12 cellular contexts compared by ENCODE assay signal in genomic region chr17:29117440-29117753, GRCh38.
DNase-seq lines count a peak whose midpoint lies in the region; ATAC-seq, FAIRE-seq and TF ChIP-seq lines count a peak whose summit lies in the region.
"Had no signal": no experiment of that assay in that cellular context is flagged by ENCODE, and none has a peak within 500 bp of the region (broad histone marks: within the 10 kb centered on the region; RNA-seq: fewer than 3 reads in every experiment).

No MANE protein-coding gene starts in this region.

- BruUV-seq in PC-9 (replicated peaks; lab: Mats Ljungman, UMichigan): no TSS peak

- no peak overlapping the region for H3K27ac Mint-ChIP-seq in activated naive CD4-positive, alpha-beta T cell treated with anti-CD3 and anti-CD28 coated beads, Interleukin-2, amount 50 U/mL, for 72 hours
- H3K27ac Mint-ChIP-seq in activated naive CD4-positive, alpha-beta T cell treated with anti-CD3 and anti-CD28 coated beads for 36 hours: no peak overlapping the region
- peak overlapping the region; percentile 86 for H3K27ac Mint-ChIP-seq in stimulated activated effector memory CD8-positive, alpha-beta T cell treated with anti-CD3 and anti-CD28 coated beads, Interleukin-12 subunit alpha, Interleukin-12 subunit beta, amount 100 ng/mL, for 72 hours

- H3K36me3 ChIP-seq in PC-9 (ENCODE audit: low read depth) (0 out of 2 replicates have a peak, but pooled peaks cover 7% of the 10 kb centered on the region), kidney (ENCODE audit: control insufficient read depth in 1 of 2, insufficient read depth in 2 of 2, low read length in 2 of 2) (peaks cover 22 to 34% of the 10 kb centered on the region in 2 donors)
- H3K36me3 ChIP-seq: HAP-1 had no signal

- TF ChIP-seq CTCF in PC-9 (conservative IDR thresholded peaks at IDR 0.05) (peak; percentile 43; the same call in 1 of the 2 replicates), foreskin keratinocyte (conservative IDR thresholded peaks at IDR 0.05) (no peak), kidney (IDR thresholded peaks at IDR 0.05; ENCODE audit: borderline replicate concordance, extremely low read depth, insufficient read depth) (no peak)

- H3K9me3 Mint-ChIP-seq in activated naive CD4-positive, alpha-beta T cell treated with anti-CD3 and anti-CD28 coated beads, Interleukin-2, amount 50 U/mL, for 72 hours: no peaks in the 10 kb centered on the region
- H3K9me3 Mint-ChIP-seq in activated naive CD4-positive, alpha-beta T cell treated with anti-CD3 and anti-CD28 coated beads for 36 hours: no peaks in the 10 kb centered on the region
- no peaks in the 10 kb centered on the region for H3K9me3 Mint-ChIP-seq in stimulated activated effector memory CD8-positive, alpha-beta T cell treated with anti-CD3 and anti-CD28 coated beads, Interleukin-12 subunit alpha, Interleukin-12 subunit beta, amount 100 ng/mL, for 72 hours

- H3K4me1 Mint-ChIP-seq in activated naive CD4-positive, alpha-beta T cell treated with anti-CD3 and anti-CD28 coated beads for 36 hours (ENCODE audit: low read depth): peaks cover 9% of the 10 kb centered on the region
- peaks cover 13% of the 10 kb centered on the region for H3K4me1 Mint-ChIP-seq in stimulated activated effector memory CD8-positive, alpha-beta T cell treated with anti-CD3 and anti-CD28 coated beads, Interleukin-12 subunit alpha, Interleukin-12 subunit beta, amount 100 ng/mL, for 72 hours

- H3K9ac ChIP-seq in kidney (ENCODE audit: low read length in 2 of 2): no peak overlapping the region

- no peak for DNase-seq in activated naive CD4-positive, alpha-beta T cell treated with anti-CD3 and anti-CD28 coated beads, Interleukin-2, amount 50 U/mL, for 72 hours (ENCODE audit: low spot score in 2 of 2)
- DNase-seq in activated naive CD4-positive, alpha-beta T cell treated with anti-CD3 and anti-CD28 coated beads for 36 hours: no peak
- no peak for DNase-seq in PC-9
- DNase-seq in foreskin keratinocyte: no peak
- peak in 1 of 2 donors; percentile 58 for DNase-seq in stimulated activated effector memory CD8-positive, alpha-beta T cell treated with anti-CD3 and anti-CD28 coated beads, Interleukin-12 subunit alpha, Interleukin-12 subunit beta, amount 100 ng/mL, for 72 hours (ENCODE audit: low spot score in 2 of 2)
- no peak for DNase-seq in kidney
- DNase-seq: NCI-H1092, SIG-M5 had no signal

- no peaks in the 10 kb centered on the region for H3K4me1 ChIP-seq in PC-9 (replicated peaks; ENCODE audit: insufficient read depth)
- H3K4me1 ChIP-seq in foreskin keratinocyte: no peaks in the 10 kb centered on the region
- peaks cover under 1 to 2% of the 10 kb centered on the region in 2 donors for H3K4me1 ChIP-seq in kidney (ENCODE audit: control insufficient read depth in 1 of 2, insufficient read depth in 1 of 2, low read depth in 1 of 2, low read length in 2 of 2)
- H3K4me1 ChIP-seq: HAP-1 had no signal

- H3K27me3 Mint-ChIP-seq in activated naive CD4-positive, alpha-beta T cell treated with anti-CD3 and anti-CD28 coated beads for 36 hours (ENCODE audit: low read depth): no peaks in the 10 kb centered on the region

- peaks cover 6% of the 10 kb centered on the region; the same call in 1 of the 2 replicates for H3K79me2 ChIP-seq in PC-9 (ENCODE audit: low read depth)

- intact Hi-C loops in activated naive CD4-positive, alpha-beta T cell treated with anti-CD3 and anti-CD28 coated beads for 36 hours (cut with micrococcal nuclease): loop anchor here (1.0 to 5.0 kb wide), 7 partner anchors 135 to 465 kb away; partner anchors contain the start of genes PHF12 and TLCD1
- intact Hi-C loops in PC-9 (cut with micrococcal nuclease; ENCODE audit: unreplicated experiment) (loop anchor here (5.0 to 10.0 kb wide), 2 partner anchors 393 to 470 kb away; partner anchors contain the start of genes BLTP2, NEK8 and TLCD1), kidney (cut with DNase I) (loop anchor here (5.0 kb wide), 1 partner anchor 160 kb away; no protein-coding TSS in a partner anchor)

- no peaks in the 10 kb centered on the region for H3K9me2 ChIP-seq in PC-9 (ENCODE audit: insufficient read depth)

- peaks cover 0 to 4% of the 10 kb centered on the region in 2 donors for H3K36me3 Mint-ChIP-seq in activated naive CD4-positive, alpha-beta T cell treated with anti-CD3 and anti-CD28 coated beads, Interleukin-2, amount 50 U/mL, for 72 hours
- H3K36me3 Mint-ChIP-seq in activated naive CD4-positive, alpha-beta T cell treated with anti-CD3 and anti-CD28 coated beads for 36 hours (ENCODE audit: low read depth): no peaks in the 10 kb centered on the region
- H3K36me3 Mint-ChIP-seq in stimulated activated effector memory CD8-positive, alpha-beta T cell treated with anti-CD3 and anti-CD28 coated beads, Interleukin-12 subunit alpha, Interleukin-12 subunit beta, amount 100 ng/mL, for 72 hours: peaks cover 64% of the 10 kb centered on the region

- H3K27me3 ChIP-seq in PC-9 (ENCODE audit: insufficient read depth, low read depth): no peaks in the 10 kb centered on the region
- H3K27me3 ChIP-seq in foreskin keratinocyte: no peaks in the 10 kb centered on the region
- H3K27me3 ChIP-seq: gastroesophageal sphincter had no signal

- H3F3A ChIP-seq in PC-9 (ENCODE audit: insufficient read depth, low read depth): peaks cover 23% of the 10 kb centered on the region

- peaks cover 8% of the 10 kb centered on the region for H4K20me1 ChIP-seq in PC-9 (ENCODE audit: insufficient read depth)

- H3K9me3 ChIP-seq in PC-9 (ENCODE audit: insufficient read depth, low read depth) (no peaks in the 10 kb centered on the region), kidney (ENCODE audit: control insufficient read depth in 1 of 2, low read length in 2 of 2) (no peaks in the 10 kb centered on the region)
- H3K9me3 ChIP-seq: gastroesophageal sphincter, HAP-1 had no signal

- H3K4me3 ChIP-seq in PC-9: no peak overlapping the region
- no peak overlapping the region for H3K4me3 ChIP-seq in kidney (ENCODE audit: low read length in 2 of 2)
- H3K4me3 ChIP-seq: gastroesophageal sphincter, HAP-1 had no signal

- no peak overlapping the region for H3K27ac ChIP-seq in PC-9
- H3K27ac ChIP-seq in foreskin keratinocyte: no peak overlapping the region
- no peak overlapping the region for H3K27ac ChIP-seq in kidney (ENCODE audit: low read depth in 2 of 2, low read length in 2 of 2)
- H3K27ac ChIP-seq: gastroesophageal sphincter had no signal

- FAIRE-seq in kidney (lab: Jason Lieb, UNC): no peak

- POLR2A ChIA-PET in PC-9 (lab: Charles Lee; ENCODE audit: unreplicated experiment): no interaction called here

- H3K4me2 ChIP-seq in PC-9: no peak overlapping the region

- ATAC-seq in activated naive CD4-positive, alpha-beta T cell treated with anti-CD3 and anti-CD28 coated beads, Interleukin-2, amount 50 U/mL, for 72 hours: peak; percentile 18 to 22
- ATAC-seq in foreskin keratinocyte: peak; percentile 23
- ATAC-seq in stimulated activated effector memory CD8-positive, alpha-beta T cell treated with anti-CD3 and anti-CD28 coated beads, Interleukin-12 subunit alpha, Interleukin-12 subunit beta, amount 100 ng/mL, for 72 hours: peak; percentile 42
- ATAC-seq in GM19351 (IDR thresholded peaks at IDR 0.05; ENCODE audit: unreplicated experiment): no peak
- ATAC-seq in GM21381 (IDR thresholded peaks at IDR 0.05; ENCODE audit: unreplicated experiment): no peak
- ATAC-seq: gastroesophageal sphincter had no signal

- H2AFZ ChIP-seq in PC-9: no peak overlapping the region

- no peak overlapping the region for H3K4me3 Mint-ChIP-seq in activated naive CD4-positive, alpha-beta T cell treated with anti-CD3 and anti-CD28 coated beads for 36 hours
- no peak overlapping the region for H3K4me3 Mint-ChIP-seq in stimulated activated effector memory CD8-positive, alpha-beta T cell treated with anti-CD3 and anti-CD28 coated beads, Interleukin-12 subunit alpha, Interleukin-12 subunit beta, amount 100 ng/mL, for 72 hours

- CTCF ChIA-PET in activated naive CD4-positive, alpha-beta T cell treated with anti-CD3 and anti-CD28 coated beads for 36 hours (lab: Charles Lee): interaction anchor here (0.6 to 9.9 kb wide), 49 partner anchors 8 to 439 kb away, joined by 3 to 302 read pairs (median 5); partner anchors contain the start of genes MYO18A, NUFIP2, PHF12 and PIPOX
- CTCF ChIA-PET in PC-9 (lab: Charles Lee): interaction anchor here (0.5 to 3.8 kb wide), 15 partner anchors 16 to 777 kb away, joined by 3 to 37 read pairs (median 3); no protein-coding TSS in a partner anchor

Comparison
In these comparisons a context has a peak if more than half of its experiments do, and no peak if none do; other contexts are left out.
1. ATAC-seq: peak in activated naive CD4-positive, alpha-beta T cell treated with anti-CD3 and anti-CD28 coated beads, Interleukin-2, amount 50 U/mL, for 72 hours (2 of 2), foreskin keratinocyte (single experiment) and stimulated activated effector memory CD8-positive, alpha-beta T cell treated with anti-CD3 and anti-CD28 coated beads, Interleukin-12 subunit alpha, Interleukin-12 subunit beta, amount 100 ng/mL, for 72 hours (single experiment); none in GM19351 (single experiment) and GM21381 (single experiment).